In the genomic region with DNA sequence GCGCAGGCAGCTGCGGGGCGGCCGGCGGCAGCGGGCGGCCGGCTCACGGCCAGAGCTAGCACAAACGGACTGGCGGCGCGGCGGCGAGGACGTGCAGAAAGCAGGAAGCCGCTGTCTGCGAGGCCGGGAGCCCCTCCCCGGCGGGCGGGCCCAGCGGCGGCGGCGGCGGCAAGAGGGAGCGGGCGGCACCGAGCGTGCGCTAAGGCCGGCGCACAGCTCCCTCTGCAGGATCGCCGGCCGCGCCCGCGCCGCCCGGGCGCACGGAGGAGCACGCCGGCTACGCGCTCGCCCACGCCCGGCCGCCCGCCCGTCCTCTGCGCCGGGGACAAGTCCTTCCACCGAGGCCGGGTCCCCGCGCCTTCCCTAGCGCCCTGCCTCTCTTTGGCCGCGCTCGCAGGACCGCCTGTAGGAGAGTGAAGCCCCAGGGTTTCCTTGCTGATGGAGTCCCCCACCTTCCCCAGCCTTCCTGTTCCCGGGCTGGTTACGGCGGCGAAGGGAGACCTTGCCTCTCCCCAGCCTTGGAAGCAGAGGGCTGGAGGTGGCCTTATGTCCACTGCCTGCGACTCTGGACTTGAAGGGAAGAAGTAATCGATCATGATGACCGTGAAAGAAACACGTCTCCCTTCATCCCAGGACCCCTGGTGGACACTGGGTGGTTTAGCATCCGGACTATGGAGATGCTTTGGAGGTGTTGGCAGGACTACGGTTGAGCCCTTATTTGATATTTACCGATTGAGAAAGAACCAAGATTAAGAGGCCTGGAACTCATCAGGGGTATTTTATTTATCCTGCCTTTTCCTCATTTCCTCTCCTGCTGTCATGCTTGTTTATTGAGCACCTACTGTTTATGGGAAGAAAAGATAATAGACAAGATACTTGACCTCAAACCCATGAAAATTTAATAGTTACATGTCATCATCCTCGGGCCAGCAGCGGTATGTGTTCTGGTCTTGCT, we compare ENCODE assay signal across 1 cellular context.
TF ChIP-seq lines count a peak whose summit lies in the region.

A gene (minus strand): TSS at position 102 of the 955 bp plus-strand sequence. CDS start 191 bp downstream, outside the sequence.

TF ChIP-seq in HepG2, 621 proteins besides CTCF, POLR2A, EP300 and RAD21 (continued from another document and continues in another):
- TF ChIP-seq, protein P1, sequence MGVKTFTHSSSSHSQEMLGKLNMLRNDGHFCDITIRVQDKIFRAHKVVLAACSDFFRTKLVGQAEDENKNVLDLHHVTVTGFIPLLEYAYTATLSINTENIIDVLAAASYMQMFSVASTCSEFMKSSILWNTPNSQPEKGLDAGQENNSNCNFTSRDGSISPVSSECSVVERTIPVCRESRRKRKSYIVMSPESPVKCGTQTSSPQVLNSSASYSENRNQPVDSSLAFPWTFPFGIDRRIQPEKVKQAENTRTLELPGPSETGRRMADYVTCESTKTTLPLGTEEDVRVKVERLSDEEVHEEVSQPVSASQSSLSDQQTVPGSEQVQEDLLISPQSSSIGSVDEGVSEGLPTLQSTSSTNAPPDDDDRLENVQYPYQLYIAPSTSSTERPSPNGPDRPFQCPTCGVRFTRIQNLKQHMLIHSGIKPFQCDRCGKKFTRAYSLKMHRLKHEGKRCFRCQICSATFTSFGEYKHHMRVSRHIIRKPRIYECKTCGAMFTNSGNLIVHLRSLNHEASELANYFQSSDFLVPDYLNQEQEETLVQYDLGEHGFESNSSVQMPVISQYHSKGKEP (CRISPR knock-in tag; IDR thresholded peaks at IDR 0.05) = no peak
- TF ChIP-seq KMT2A (CRISPR knock-in tag; IDR thresholded peaks at IDR 0.05) = peak; percentile 42; the same call in 1 of the 2 replicates
- TF ChIP-seq, protein P2, sequence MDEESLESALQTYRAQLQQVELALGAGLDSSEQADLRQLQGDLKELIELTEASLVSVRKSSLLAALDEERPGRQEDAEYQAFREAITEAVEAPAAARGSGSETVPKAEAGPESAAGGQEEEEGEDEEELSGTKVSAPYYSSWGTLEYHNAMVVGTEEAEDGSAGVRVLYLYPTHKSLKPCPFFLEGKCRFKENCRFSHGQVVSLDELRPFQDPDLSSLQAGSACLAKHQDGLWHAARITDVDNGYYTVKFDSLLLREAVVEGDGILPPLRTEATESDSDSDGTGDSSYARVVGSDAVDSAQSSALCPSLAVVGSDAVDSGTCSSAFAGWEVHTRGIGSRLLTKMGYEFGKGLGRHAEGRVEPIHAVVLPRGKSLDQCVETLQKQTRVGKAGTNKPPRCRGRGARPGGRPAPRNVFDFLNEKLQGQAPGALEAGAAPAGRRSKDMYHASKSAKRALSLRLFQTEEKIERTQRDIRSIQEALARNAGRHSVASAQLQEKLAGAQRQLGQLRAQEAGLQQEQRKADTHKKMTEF (CRISPR knock-in tag; IDR thresholded peaks at IDR 0.05) = peak; percentile 18; the same call in 1 of the 2 replicates
- TF ChIP-seq ZNF547 (CRISPR knock-in tag; IDR thresholded peaks at IDR 0.05) = no peak
- TF ChIP-seq XRCC5 (optimal IDR thresholded peaks at IDR 0.05; ENCODE audit: low read length) = peak; percentile 48
- no peak for TF ChIP-seq ZC3H4 (CRISPR knock-in tag; IDR thresholded peaks at IDR 0.05; ENCODE audit: borderline replicate concordance)
- peak; percentile 88 for TF ChIP-seq SKI (IDR thresholded peaks at IDR 0.05; ENCODE audit: partially characterized antibody)
- TF ChIP-seq HOXA3 (CRISPR knock-in tag; IDR thresholded peaks at IDR 0.05) = peak; percentile 61
- TF ChIP-seq ARNTL (CRISPR knock-in tag; IDR thresholded peaks at IDR 0.05) = no peak
- TF ChIP-seq NFRKB (IDR thresholded peaks at IDR 0.05) = no peak
- TF ChIP-seq ZNF564 (CRISPR knock-in tag; IDR thresholded peaks at IDR 0.05) = no peak
- TF ChIP-seq PAWR (CRISPR knock-in tag; IDR thresholded peaks at IDR 0.05; ENCODE audit: borderline replicate concordance) = no peak
- TF ChIP-seq THAP11 (CRISPR knock-in tag; IDR thresholded peaks at IDR 0.05) = 0 out of 2 replicates have a peak, but pooled peaks have one; percentile 29
- TF ChIP-seq CBFB (CRISPR knock-in tag; IDR thresholded peaks at IDR 0.05) = 0 out of 2 replicates have a peak, but pooled peaks have one; percentile 14
- no peak for TF ChIP-seq ZNF550 (CRISPR knock-in tag; IDR thresholded peaks at IDR 0.05; ENCODE audit: borderline replicate concordance)
- TF ChIP-seq KDM5B (CRISPR knock-in tag; IDR thresholded peaks at IDR 0.05; ENCODE audit: borderline replicate concordance) = 0 out of 2 replicates have a peak, but pooled peaks have one; percentile 9
- TF ChIP-seq, protein P3, sequence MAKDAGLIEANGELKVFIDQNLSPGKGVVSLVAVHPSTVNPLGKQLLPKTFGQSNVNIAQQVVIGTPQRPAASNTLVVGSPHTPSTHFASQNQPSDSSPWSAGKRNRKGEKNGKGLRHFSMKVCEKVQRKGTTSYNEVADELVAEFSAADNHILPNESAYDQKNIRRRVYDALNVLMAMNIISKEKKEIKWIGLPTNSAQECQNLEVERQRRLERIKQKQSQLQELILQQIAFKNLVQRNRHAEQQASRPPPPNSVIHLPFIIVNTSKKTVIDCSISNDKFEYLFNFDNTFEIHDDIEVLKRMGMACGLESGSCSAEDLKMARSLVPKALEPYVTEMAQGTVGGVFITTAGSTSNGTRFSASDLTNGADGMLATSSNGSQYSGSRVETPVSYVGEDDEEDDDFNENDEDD (CRISPR knock-in tag; IDR thresholded peaks at IDR 0.05; ENCODE audit: borderline replicate concordance) = peak; percentile 43; the same call in 1 of the 2 replicates
- TF ChIP-seq SMAD3 (CRISPR knock-in tag; IDR thresholded peaks at IDR 0.05) = peak; percentile 65; the same call in 1 of the 2 replicates
- TF ChIP-seq PHF5A (CRISPR knock-in tag; IDR thresholded peaks at IDR 0.05; ENCODE audit: low read depth, unreplicated experiment) = no peak
- no peak for TF ChIP-seq ZNF83 (CRISPR knock-in tag; IDR thresholded peaks at IDR 0.05; ENCODE audit: borderline replicate concordance)
- TF ChIP-seq, protein P4, sequence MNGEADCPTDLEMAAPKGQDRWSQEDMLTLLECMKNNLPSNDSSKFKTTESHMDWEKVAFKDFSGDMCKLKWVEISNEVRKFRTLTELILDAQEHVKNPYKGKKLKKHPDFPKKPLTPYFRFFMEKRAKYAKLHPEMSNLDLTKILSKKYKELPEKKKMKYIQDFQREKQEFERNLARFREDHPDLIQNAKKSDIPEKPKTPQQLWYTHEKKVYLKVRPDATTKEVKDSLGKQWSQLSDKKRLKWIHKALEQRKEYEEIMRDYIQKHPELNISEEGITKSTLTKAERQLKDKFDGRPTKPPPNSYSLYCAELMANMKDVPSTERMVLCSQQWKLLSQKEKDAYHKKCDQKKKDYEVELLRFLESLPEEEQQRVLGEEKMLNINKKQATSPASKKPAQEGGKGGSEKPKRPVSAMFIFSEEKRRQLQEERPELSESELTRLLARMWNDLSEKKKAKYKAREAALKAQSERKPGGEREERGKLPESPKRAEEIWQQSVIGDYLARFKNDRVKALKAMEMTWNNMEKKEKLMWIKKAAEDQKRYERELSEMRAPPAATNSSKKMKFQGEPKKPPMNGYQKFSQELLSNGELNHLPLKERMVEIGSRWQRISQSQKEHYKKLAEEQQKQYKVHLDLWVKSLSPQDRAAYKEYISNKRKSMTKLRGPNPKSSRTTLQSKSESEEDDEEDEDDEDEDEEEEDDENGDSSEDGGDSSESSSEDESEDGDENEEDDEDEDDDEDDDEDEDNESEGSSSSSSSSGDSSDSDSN (CRISPR knock-in tag; IDR thresholded peaks at IDR 0.05) = peak; percentile 83; the same call in 1 of the 2 replicates
- 0 out of 2 replicates have a peak, but pooled peaks have one; percentile 20 for TF ChIP-seq ZFP90 (CRISPR knock-in tag; IDR thresholded peaks at IDR 0.05; ENCODE audit: borderline replicate concordance)
- TF ChIP-seq NR1H2 (CRISPR knock-in tag; IDR thresholded peaks at IDR 0.05; ENCODE audit: borderline replicate concordance, low read depth) = no peak
- peak; percentile 13; the same call in 1 of the 2 replicates for TF ChIP-seq MAZ (IDR thresholded peaks at IDR 0.05; ENCODE audit: borderline replicate concordance, low read depth, low read length)
- TF ChIP-seq MAZ (CRISPR knock-in tag; IDR thresholded peaks at IDR 0.05; ENCODE audit: low read depth) = peak; percentile 22; the same call in 1 of the 2 replicates
- TF ChIP-seq ZSCAN31 (CRISPR knock-in tag; IDR thresholded peaks at IDR 0.05; ENCODE audit: low read depth) = no peak
- peak; percentile 27 for TF ChIP-seq SAP130 (CRISPR knock-in tag; IDR thresholded peaks at IDR 0.05; ENCODE audit: low read depth)
- TF ChIP-seq, protein P5, sequence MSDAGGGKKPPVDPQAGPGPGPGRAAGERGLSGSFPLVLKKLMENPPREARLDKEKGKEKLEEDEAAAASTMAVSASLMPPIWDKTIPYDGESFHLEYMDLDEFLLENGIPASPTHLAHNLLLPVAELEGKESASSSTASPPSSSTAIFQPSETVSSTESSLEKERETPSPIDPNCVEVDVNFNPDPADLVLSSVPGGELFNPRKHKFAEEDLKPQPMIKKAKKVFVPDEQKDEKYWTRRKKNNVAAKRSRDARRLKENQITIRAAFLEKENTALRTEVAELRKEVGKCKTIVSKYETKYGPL (CRISPR knock-in tag; IDR thresholded peaks at IDR 0.05) = peak; percentile 23; the same call in 1 of the 2 replicates
- TF ChIP-seq FOXJ3 (CRISPR knock-in tag; IDR thresholded peaks at IDR 0.05; ENCODE audit: borderline replicate concordance) = peak; percentile 16; the same call in 1 of the 2 replicates
- TF ChIP-seq, protein P6, sequence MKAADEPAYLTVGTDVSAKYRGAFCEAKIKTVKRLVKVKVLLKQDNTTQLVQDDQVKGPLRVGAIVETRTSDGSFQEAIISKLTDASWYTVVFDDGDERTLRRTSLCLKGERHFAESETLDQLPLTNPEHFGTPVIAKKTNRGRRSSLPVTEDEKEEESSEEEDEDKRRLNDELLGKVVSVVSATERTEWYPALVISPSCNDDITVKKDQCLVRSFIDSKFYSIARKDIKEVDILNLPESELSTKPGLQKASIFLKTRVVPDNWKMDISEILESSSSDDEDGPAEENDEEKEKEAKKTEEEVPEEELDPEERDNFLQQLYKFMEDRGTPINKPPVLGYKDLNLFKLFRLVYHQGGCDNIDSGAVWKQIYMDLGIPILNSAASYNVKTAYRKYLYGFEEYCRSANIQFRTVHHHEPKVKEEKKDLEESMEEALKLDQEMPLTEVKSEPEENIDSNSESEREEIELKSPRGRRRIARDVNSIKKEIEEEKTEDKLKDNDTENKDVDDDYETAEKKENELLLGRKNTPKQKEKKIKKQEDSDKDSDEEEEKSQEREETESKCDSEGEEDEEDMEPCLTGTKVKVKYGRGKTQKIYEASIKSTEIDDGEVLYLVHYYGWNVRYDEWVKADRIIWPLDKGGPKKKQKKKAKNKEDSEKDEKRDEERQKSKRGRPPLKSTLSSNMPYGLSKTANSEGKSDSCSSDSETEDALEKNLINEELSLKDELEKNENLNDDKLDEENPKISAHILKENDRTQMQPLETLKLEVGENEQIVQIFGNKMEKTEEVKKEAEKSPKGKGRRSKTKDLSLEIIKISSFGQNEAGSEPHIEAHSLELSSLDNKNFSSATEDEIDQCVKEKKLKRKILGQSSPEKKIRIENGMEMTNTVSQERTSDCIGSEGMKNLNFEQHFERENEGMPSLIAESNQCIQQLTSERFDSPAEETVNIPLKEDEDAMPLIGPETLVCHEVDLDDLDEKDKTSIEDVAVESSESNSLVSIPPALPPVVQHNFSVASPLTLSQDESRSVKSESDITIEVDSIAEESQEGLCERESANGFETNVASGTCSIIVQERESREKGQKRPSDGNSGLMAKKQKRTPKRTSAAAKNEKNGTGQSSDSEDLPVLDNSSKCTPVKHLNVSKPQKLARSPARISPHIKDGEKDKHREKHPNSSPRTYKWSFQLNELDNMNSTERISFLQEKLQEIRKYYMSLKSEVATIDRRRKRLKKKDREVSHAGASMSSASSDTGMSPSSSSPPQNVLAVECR (CRISPR knock-in tag; IDR thresholded peaks at IDR 0.05; ENCODE audit: borderline replicate concordance) = peak; percentile 52; the same call in 1 of the 2 replicates
- peak; percentile 46; the same call in 1 of the 2 replicates for TF ChIP-seq HDAC1 (CRISPR knock-in tag; IDR thresholded peaks at IDR 0.05)
- TF ChIP-seq KDM2A (CRISPR knock-in tag; IDR thresholded peaks at IDR 0.05; ENCODE audit: borderline replicate concordance, low read depth) = peak; percentile 67; the same call in 1 of the 2 replicates
- TF ChIP-seq NFE2L2 (IDR thresholded peaks at IDR 0.05; ENCODE audit: low read length) = no peak
- TF ChIP-seq, protein P7, sequence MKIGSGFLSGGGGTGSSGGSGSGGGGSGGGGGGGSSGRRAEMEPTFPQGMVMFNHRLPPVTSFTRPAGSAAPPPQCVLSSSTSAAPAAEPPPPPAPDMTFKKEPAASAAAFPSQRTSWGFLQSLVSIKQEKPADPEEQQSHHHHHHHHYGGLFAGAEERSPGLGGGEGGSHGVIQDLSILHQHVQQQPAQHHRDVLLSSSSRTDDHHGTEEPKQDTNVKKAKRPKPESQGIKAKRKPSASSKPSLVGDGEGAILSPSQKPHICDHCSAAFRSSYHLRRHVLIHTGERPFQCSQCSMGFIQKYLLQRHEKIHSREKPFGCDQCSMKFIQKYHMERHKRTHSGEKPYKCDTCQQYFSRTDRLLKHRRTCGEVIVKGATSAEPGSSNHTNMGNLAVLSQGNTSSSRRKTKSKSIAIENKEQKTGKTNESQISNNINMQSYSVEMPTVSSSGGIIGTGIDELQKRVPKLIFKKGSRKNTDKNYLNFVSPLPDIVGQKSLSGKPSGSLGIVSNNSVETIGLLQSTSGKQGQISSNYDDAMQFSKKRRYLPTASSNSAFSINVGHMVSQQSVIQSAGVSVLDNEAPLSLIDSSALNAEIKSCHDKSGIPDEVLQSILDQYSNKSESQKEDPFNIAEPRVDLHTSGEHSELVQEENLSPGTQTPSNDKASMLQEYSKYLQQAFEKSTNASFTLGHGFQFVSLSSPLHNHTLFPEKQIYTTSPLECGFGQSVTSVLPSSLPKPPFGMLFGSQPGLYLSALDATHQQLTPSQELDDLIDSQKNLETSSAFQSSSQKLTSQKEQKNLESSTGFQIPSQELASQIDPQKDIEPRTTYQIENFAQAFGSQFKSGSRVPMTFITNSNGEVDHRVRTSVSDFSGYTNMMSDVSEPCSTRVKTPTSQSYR (CRISPR knock-in tag; IDR thresholded peaks at IDR 0.05; ENCODE audit: borderline replicate concordance) = no peak
- TF ChIP-seq, protein P8, sequence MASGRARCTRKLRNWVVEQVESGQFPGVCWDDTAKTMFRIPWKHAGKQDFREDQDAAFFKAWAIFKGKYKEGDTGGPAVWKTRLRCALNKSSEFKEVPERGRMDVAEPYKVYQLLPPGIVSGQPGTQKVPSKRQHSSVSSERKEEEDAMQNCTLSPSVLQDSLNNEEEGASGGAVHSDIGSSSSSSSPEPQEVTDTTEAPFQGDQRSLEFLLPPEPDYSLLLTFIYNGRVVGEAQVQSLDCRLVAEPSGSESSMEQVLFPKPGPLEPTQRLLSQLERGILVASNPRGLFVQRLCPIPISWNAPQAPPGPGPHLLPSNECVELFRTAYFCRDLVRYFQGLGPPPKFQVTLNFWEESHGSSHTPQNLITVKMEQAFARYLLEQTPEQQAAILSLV (CRISPR knock-in tag; IDR thresholded peaks at IDR 0.05; ENCODE audit: borderline replicate concordance) = no peak
- TF ChIP-seq, protein P9, sequence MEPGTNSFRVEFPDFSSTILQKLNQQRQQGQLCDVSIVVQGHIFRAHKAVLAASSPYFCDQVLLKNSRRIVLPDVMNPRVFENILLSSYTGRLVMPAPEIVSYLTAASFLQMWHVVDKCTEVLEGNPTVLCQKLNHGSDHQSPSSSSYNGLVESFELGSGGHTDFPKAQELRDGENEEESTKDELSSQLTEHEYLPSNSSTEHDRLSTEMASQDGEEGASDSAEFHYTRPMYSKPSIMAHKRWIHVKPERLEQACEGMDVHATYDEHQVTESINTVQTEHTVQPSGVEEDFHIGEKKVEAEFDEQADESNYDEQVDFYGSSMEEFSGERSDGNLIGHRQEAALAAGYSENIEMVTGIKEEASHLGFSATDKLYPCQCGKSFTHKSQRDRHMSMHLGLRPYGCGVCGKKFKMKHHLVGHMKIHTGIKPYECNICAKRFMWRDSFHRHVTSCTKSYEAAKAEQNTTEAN (CRISPR knock-in tag; conservative IDR thresholded peaks at IDR 0.05) = 0 out of 2 replicates have a peak, but pooled peaks have one; percentile 37
